1 cellular context compared by ENCODE assay signal in the genomic region with DNA sequence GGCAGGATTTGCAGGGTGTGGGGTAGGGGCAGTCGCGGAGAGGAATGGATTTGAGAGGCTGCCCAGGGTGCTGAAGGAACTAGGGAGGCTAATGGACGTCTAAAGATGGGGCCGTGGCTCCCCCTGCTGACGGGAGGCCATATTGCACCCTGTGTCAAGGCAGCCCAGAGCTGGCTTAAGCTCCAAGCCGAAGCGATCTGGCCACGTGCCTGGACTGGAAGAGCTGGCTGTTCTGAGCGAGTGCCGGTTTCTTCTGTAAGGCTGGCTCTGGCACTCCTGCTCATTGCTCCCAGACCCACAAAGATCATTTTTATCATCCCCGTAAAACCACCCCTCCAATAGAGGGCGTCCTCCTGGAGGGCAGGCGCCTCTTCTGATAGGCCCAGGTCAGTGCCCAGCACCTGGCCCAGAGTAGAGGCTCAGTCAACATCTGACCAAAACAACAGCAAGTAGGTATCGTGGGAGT.
A peak's percentile ranks its signal among the peaks of the same experiment; 100 is the strongest.
TF ChIP-seq lines count a peak whose summit lies in the region.

No MANE protein-coding gene starts in this region.

TF ChIP-seq in K562, 482 proteins besides CTCF, POLR2A, EP300 and RAD21 (continues in another document):
- TF ChIP-seq DLX4 (CRISPR knock-in tag; IDR thresholded peaks at IDR 0.05) (no peak), MAX (CRISPR knock-in tag; IDR thresholded peaks at IDR 0.05) (peak; percentile 93), NFRKB (IDR thresholded peaks at IDR 0.05; ENCODE audit: low read depth) (no peak), SMC3 (conservative IDR thresholded peaks at IDR 0.05; ENCODE audit: insufficient read depth, low read depth, low read length) (peak; percentile 85), TAL1 (IDR thresholded peaks at IDR 0.05) (no peak), SRSF9 (IDR thresholded peaks at IDR 0.05; ENCODE audit: borderline replicate concordance, low read depth, low read length) (no peak), ARHGAP35 (IDR thresholded peaks at IDR 0.05; ENCODE audit: partially characterized antibody) (no peak), ZNF77 (CRISPR knock-in tag; IDR thresholded peaks at IDR 0.05) (no peak), ZBTB9 (CRISPR knock-in tag; IDR thresholded peaks at IDR 0.05) (no peak), CC2D1A (IDR thresholded peaks at IDR 0.05) (peak; percentile 62; the same call in 1 of the 2 replicates), RFX5 (IDR thresholded peaks at IDR 0.05; ENCODE audit: low read depth, low read length) (no peak), BCLAF1 (IDR thresholded peaks at IDR 0.05; ENCODE audit: borderline replicate concordance in 1 of 2, control insufficient read depth in 1 of 2, low read depth in 2 of 2, low read length in 1 of 2) (no peak), ZNF41 (CRISPR knock-in tag; conservative IDR thresholded peaks at IDR 0.05) (no peak), FOXJ2 (tag; IDR thresholded peaks at IDR 0.05) (no peak)
- TF ChIP-seq, protein P1, sequence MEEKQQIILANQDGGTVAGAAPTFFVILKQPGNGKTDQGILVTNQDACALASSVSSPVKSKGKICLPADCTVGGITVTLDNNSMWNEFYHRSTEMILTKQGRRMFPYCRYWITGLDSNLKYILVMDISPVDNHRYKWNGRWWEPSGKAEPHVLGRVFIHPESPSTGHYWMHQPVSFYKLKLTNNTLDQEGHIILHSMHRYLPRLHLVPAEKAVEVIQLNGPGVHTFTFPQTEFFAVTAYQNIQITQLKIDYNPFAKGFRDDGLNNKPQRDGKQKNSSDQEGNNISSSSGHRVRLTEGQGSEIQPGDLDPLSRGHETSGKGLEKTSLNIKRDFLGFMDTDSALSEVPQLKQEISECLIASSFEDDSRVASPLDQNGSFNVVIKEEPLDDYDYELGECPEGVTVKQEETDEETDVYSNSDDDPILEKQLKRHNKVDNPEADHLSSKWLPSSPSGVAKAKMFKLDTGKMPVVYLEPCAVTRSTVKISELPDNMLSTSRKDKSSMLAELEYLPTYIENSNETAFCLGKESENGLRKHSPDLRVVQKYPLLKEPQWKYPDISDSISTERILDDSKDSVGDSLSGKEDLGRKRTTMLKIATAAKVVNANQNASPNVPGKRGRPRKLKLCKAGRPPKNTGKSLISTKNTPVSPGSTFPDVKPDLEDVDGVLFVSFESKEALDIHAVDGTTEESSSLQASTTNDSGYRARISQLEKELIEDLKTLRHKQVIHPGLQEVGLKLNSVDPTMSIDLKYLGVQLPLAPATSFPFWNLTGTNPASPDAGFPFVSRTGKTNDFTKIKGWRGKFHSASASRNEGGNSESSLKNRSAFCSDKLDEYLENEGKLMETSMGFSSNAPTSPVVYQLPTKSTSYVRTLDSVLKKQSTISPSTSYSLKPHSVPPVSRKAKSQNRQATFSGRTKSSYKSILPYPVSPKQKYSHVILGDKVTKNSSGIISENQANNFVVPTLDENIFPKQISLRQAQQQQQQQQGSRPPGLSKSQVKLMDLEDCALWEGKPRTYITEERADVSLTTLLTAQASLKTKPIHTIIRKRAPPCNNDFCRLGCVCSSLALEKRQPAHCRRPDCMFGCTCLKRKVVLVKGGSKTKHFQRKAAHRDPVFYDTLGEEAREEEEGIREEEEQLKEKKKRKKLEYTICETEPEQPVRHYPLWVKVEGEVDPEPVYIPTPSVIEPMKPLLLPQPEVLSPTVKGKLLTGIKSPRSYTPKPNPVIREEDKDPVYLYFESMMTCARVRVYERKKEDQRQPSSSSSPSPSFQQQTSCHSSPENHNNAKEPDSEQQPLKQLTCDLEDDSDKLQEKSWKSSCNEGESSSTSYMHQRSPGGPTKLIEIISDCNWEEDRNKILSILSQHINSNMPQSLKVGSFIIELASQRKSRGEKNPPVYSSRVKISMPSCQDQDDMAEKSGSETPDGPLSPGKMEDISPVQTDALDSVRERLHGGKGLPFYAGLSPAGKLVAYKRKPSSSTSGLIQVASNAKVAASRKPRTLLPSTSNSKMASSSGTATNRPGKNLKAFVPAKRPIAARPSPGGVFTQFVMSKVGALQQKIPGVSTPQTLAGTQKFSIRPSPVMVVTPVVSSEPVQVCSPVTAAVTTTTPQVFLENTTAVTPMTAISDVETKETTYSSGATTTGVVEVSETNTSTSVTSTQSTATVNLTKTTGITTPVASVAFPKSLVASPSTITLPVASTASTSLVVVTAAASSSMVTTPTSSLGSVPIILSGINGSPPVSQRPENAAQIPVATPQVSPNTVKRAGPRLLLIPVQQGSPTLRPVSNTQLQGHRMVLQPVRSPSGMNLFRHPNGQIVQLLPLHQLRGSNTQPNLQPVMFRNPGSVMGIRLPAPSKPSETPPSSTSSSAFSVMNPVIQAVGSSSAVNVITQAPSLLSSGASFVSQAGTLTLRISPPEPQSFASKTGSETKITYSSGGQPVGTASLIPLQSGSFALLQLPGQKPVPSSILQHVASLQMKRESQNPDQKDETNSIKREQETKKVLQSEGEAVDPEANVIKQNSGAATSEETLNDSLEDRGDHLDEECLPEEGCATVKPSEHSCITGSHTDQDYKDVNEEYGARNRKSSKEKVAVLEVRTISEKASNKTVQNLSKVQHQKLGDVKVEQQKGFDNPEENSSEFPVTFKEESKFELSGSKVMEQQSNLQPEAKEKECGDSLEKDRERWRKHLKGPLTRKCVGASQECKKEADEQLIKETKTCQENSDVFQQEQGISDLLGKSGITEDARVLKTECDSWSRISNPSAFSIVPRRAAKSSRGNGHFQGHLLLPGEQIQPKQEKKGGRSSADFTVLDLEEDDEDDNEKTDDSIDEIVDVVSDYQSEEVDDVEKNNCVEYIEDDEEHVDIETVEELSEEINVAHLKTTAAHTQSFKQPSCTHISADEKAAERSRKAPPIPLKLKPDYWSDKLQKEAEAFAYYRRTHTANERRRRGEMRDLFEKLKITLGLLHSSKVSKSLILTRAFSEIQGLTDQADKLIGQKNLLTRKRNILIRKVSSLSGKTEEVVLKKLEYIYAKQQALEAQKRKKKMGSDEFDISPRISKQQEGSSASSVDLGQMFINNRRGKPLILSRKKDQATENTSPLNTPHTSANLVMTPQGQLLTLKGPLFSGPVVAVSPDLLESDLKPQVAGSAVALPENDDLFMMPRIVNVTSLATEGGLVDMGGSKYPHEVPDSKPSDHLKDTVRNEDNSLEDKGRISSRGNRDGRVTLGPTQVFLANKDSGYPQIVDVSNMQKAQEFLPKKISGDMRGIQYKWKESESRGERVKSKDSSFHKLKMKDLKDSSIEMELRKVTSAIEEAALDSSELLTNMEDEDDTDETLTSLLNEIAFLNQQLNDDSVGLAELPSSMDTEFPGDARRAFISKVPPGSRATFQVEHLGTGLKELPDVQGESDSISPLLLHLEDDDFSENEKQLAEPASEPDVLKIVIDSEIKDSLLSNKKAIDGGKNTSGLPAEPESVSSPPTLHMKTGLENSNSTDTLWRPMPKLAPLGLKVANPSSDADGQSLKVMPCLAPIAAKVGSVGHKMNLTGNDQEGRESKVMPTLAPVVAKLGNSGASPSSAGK (IDR thresholded peaks at IDR 0.05), result peak; percentile 85
- TF ChIP-seq, protein P2, sequence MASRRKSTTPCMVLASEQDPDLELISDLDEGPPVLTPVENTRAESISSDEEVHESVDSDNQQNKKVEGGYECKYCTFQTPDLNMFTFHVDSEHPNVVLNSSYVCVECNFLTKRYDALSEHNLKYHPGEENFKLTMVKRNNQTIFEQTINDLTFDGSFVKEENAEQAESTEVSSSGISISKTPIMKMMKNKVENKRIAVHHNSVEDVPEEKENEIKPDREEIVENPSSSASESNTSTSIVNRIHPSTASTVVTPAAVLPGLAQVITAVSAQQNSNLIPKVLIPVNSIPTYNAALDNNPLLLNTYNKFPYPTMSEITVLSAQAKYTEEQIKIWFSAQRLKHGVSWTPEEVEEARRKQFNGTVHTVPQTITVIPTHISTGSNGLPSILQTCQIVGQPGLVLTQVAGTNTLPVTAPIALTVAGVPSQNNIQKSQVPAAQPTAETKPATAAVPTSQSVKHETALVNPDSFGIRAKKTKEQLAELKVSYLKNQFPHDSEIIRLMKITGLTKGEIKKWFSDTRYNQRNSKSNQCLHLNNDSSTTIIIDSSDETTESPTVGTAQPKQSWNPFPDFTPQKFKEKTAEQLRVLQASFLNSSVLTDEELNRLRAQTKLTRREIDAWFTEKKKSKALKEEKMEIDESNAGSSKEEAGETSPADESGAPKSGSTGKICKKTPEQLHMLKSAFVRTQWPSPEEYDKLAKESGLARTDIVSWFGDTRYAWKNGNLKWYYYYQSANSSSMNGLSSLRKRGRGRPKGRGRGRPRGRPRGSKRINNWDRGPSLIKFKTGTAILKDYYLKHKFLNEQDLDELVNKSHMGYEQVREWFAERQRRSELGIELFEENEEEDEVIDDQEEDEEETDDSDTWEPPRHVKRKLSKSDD (conservative IDR thresholded peaks at IDR 0.05; ENCODE audit: low read length), result no peak
- TF ChIP-seq, protein P3, sequence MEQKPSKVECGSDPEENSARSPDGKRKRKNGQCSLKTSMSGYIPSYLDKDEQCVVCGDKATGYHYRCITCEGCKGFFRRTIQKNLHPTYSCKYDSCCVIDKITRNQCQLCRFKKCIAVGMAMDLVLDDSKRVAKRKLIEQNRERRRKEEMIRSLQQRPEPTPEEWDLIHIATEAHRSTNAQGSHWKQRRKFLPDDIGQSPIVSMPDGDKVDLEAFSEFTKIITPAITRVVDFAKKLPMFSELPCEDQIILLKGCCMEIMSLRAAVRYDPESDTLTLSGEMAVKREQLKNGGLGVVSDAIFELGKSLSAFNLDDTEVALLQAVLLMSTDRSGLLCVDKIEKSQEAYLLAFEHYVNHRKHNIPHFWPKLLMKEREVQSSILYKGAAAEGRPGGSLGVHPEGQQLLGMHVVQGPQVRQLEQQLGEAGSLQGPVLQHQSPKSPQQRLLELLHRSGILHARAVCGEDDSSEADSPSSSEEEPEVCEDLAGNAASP (IDR thresholded peaks at IDR 0.05), result no peak
- TF ChIP-seq, protein P4, sequence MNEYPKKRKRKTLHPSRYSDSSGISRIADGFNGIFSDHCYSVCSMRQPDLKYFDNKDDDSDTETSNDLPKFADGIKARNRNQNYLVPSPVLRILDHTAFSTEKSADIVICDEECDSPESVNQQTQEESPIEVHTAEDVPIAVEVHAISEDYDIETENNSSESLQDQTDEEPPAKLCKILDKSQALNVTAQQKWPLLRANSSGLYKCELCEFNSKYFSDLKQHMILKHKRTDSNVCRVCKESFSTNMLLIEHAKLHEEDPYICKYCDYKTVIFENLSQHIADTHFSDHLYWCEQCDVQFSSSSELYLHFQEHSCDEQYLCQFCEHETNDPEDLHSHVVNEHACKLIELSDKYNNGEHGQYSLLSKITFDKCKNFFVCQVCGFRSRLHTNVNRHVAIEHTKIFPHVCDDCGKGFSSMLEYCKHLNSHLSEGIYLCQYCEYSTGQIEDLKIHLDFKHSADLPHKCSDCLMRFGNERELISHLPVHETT (CRISPR knock-in tag; conservative IDR thresholded peaks at IDR 0.05 in 1 of 2, IDR thresholded peaks at IDR 0.05 in 1 of 2), result no peak
- TF ChIP-seq, protein P5, sequence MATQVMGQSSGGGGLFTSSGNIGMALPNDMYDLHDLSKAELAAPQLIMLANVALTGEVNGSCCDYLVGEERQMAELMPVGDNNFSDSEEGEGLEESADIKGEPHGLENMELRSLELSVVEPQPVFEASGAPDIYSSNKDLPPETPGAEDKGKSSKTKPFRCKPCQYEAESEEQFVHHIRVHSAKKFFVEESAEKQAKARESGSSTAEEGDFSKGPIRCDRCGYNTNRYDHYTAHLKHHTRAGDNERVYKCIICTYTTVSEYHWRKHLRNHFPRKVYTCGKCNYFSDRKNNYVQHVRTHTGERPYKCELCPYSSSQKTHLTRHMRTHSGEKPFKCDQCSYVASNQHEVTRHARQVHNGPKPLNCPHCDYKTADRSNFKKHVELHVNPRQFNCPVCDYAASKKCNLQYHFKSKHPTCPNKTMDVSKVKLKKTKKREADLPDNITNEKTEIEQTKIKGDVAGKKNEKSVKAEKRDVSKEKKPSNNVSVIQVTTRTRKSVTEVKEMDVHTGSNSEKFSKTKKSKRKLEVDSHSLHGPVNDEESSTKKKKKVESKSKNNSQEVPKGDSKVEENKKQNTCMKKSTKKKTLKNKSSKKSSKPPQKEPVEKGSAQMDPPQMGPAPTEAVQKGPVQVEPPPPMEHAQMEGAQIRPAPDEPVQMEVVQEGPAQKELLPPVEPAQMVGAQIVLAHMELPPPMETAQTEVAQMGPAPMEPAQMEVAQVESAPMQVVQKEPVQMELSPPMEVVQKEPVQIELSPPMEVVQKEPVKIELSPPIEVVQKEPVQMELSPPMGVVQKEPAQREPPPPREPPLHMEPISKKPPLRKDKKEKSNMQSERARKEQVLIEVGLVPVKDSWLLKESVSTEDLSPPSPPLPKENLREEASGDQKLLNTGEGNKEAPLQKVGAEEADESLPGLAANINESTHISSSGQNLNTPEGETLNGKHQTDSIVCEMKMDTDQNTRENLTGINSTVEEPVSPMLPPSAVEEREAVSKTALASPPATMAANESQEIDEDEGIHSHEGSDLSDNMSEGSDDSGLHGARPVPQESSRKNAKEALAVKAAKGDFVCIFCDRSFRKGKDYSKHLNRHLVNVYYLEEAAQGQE (CRISPR knock-in tag; IDR thresholded peaks at IDR 0.05; ENCODE audit: low read depth), result no peak
